Comparison of ENCODE assay signal across 15 cellular contexts in genomic region chr17:72634621-72635020, GRCh38.
DNase-seq lines count a peak whose midpoint lies in the region; ATAC-seq and TF ChIP-seq lines count a peak whose summit lies in the region.
"Had no signal": no experiment of that assay in that cellular context is flagged by ENCODE, and none has a peak within 500 bp of the region (broad histone marks: within the 10 kb centered on the region; RNA-seq: fewer than 3 reads in every experiment).

No MANE protein-coding gene starts in this region.

- no peak for DNase-seq in activated T-cell treated with anti-CD3 and anti-CD28 coated beads, Interleukin-2, amount 50 U/mL, for 4 hours
- no peak for DNase-seq in activated T-cell treated with anti-CD3 and anti-CD28 coated beads, Interleukin-2, amount 50 U/mL, for 1 hour
- DNase-seq in NCI-H774 (lab: John Stamatoyannopoulos, UW) (peak; percentile 12), suprapubic skin (ENCODE audit: low spot score in 2 of 2) (no peak), NCI-H1417 treated with DMSO at 0.1 percent for 48 hours (lab: John Stamatoyannopoulos, UW) (no peak)
- DNase-seq in activated naive CD4-positive, alpha-beta T cell treated with anti-CD3 and anti-CD28 coated beads, Interleukin-2, amount 50 U/mL, for 72 hours (ENCODE audit: low spot score in 2 of 2): no peak
- DNase-seq in NK-92 treated with Interleukin-12 subunit alpha and Interleukin-12 subunit beta, amount 100 ng/mL, for 24 hours (lab: John Stamatoyannopoulos, UW): no peak
- DNase-seq: H9, KG1, NCI-H748 treated with DMSO at 0.1 percent for 48 hours, WERI-Rb-1 had no signal

- no peak for TF ChIP-seq CTCF in suprapubic skin (IDR thresholded peaks at IDR 0.05)

- H3K36me3 ChIP-seq in suprapubic skin: no peaks in the 10 kb centered on the region
- H3K36me3 ChIP-seq: neutrophil, SJSA1, WERI-Rb-1 had no signal

- H3K27ac ChIP-seq in suprapubic skin: peak overlapping the region; percentile 13
- H3K27ac ChIP-seq: neutrophil, SJSA1, WERI-Rb-1 had no signal

- H3K4me3 Mint-ChIP-seq in activated T-cell treated with anti-CD3 and anti-CD28 coated beads, Interleukin-2, amount 50 U/mL, for 4 hours: no peak overlapping the region
- H3K4me3 Mint-ChIP-seq: H9 had no signal

- peaks cover 14% of the 10 kb centered on the region for H3K4me1 Mint-ChIP-seq in activated T-cell treated with anti-CD3 and anti-CD28 coated beads, Interleukin-2, amount 50 U/mL, for 4 hours (ENCODE audit: low read depth)

- no peaks in the 10 kb centered on the region for H3K27me3 ChIP-seq in suprapubic skin
- H3K27me3 ChIP-seq: SJSA1 had no signal

- no peak for TF ChIP-seq EP300 in suprapubic skin (IDR thresholded peaks at IDR 0.05)

- 37% methylated on average over 6 of the region's 7 CpGs for WGBS in suprapubic skin

- no peak overlapping the region for H3K4me3 ChIP-seq in suprapubic skin
- H3K4me3 ChIP-seq: lung, SJSA1 had no signal

- no peak for TF ChIP-seq POLR2A in suprapubic skin (IDR thresholded peaks at IDR 0.05)

- H3K4me1 ChIP-seq in suprapubic skin: peaks cover 22% of the 10 kb centered on the region
- H3K4me1 ChIP-seq: SJSA1 had no signal

- peak overlapping the region in 1 of 2 donors; percentile 13 for H3K27ac Mint-ChIP-seq in activated naive CD4-positive, alpha-beta T cell treated with anti-CD3 and anti-CD28 coated beads, Interleukin-2, amount 50 U/mL, for 72 hours
- H3K27ac Mint-ChIP-seq: H9 had no signal

- ATAC-seq in activated T-cell treated with anti-CD3 and anti-CD28 coated beads, Interleukin-2, amount 50 U/mL, for 4 hours: peak; percentile 21 to 37
- peak; percentile 16 to 57 for ATAC-seq in activated naive CD4-positive, alpha-beta T cell treated with anti-CD3 and anti-CD28 coated beads, Interleukin-2, amount 50 U/mL, for 72 hours
- ATAC-seq in GM19395 (IDR thresholded peaks at IDR 0.05; ENCODE audit: unreplicated experiment): no peak

- H3K9me3 ChIP-seq in suprapubic skin: no peaks in the 10 kb centered on the region
- H3K9me3 ChIP-seq: neutrophil, SJSA1 had no signal

- H3K27me3 Mint-ChIP-seq in activated T-cell treated with anti-CD3 and anti-CD28 coated beads, Interleukin-2, amount 50 U/mL, for 4 hours (ENCODE audit: low read depth): no peaks in the 10 kb centered on the region

- H3K9me3 Mint-ChIP-seq in activated T-cell treated with anti-CD3 and anti-CD28 coated beads, Interleukin-2, amount 50 U/mL, for 4 hours: no peaks in the 10 kb centered on the region
- no peaks in the 10 kb centered on the region for H3K9me3 Mint-ChIP-seq in activated naive CD4-positive, alpha-beta T cell treated with anti-CD3 and anti-CD28 coated beads, Interleukin-2, amount 50 U/mL, for 72 hours
- H3K9me3 Mint-ChIP-seq: H9 had no signal

- H3K36me3 Mint-ChIP-seq in activated T-cell treated with anti-CD3 and anti-CD28 coated beads, Interleukin-2, amount 50 U/mL, for 4 hours (ENCODE audit: insufficient read depth): no peaks in the 10 kb centered on the region
- no peaks in the 10 kb centered on the region for H3K36me3 Mint-ChIP-seq in activated naive CD4-positive, alpha-beta T cell treated with anti-CD3 and anti-CD28 coated beads, Interleukin-2, amount 50 U/mL, for 72 hours
